Comparison of ENCODE assay signal across 1 cellular context in the genomic region with DNA sequence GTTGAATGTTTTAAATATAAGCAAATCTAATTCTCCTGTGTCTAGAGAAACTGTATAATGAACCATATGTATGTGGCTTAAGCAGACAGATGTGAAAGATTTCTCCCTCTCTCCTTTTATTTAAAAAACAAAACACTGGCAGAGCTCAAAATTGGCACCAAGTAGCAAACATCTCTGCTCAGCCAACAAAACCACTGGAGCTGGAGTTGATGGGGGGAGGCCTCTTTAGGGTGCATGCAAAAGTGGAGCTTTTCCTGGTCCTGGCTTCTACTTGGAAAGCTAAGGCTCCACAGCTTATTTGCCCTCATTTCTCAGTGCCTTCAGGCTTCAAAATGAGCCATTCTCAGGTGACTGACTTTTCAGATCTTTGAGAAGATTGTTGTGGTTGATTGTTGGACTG.
TF ChIP-seq lines count a peak whose summit lies in the region.

No MANE protein-coding gene starts in this region.

TF ChIP-seq in WTC11, 78 proteins besides CTCF, POLR2A, EP300 and RAD21 (continued from another document):
- TF ChIP-seq, protein P1, sequence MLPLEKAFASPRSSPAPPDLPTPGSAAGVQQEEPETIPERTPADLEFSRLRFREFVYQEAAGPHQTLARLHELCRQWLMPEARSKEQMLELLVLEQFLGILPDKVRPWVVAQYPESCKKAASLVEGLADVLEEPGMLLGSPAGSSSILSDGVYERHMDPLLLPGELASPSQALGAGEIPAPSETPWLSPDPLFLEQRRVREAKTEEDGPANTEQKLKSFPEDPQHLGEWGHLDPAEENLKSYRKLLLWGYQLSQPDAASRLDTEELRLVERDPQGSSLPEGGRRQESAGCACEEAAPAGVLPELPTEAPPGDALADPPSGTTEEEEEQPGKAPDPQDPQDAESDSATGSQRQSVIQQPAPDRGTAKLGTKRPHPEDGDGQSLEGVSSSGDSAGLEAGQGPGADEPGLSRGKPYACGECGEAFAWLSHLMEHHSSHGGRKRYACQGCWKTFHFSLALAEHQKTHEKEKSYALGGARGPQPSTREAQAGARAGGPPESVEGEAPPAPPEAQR (CRISPR knock-in tag; IDR thresholded peaks at IDR 0.05) = no peak
- TF ChIP-seq SOX15 (CRISPR knock-in tag; IDR thresholded peaks at IDR 0.05) (no peak), ELF4 (CRISPR knock-in tag; IDR thresholded peaks at IDR 0.05; ENCODE audit: low read depth) (no peak), ZNF396 (CRISPR knock-in tag; IDR thresholded peaks at IDR 0.05; ENCODE audit: borderline replicate concordance) (no peak)
- TF ChIP-seq, protein P2, sequence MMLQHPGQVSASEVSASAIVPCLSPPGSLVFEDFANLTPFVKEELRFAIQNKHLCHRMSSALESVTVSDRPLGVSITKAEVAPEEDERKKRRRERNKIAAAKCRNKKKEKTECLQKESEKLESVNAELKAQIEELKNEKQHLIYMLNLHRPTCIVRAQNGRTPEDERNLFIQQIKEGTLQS (CRISPR knock-in tag; conservative IDR thresholded peaks at IDR 0.05) = no peak
- TF ChIP-seq, protein P3, sequence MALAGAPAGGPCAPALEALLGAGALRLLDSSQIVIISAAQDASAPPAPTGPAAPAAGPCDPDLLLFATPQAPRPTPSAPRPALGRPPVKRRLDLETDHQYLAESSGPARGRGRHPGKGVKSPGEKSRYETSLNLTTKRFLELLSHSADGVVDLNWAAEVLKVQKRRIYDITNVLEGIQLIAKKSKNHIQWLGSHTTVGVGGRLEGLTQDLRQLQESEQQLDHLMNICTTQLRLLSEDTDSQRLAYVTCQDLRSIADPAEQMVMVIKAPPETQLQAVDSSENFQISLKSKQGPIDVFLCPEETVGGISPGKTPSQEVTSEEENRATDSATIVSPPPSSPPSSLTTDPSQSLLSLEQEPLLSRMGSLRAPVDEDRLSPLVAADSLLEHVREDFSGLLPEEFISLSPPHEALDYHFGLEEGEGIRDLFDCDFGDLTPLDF (CRISPR knock-in tag; IDR thresholded peaks at IDR 0.05) = no peak
